ENCODE assay signal across 8 cellular contexts in genomic region chr10:47299989-47300931, GRCh38. TPM values are rescaled to one million over a fixed set of nuclear protein-coding genes. Genes with fewer than 3 reads are reported as not detected.
A peak's percentile ranks its signal among the peaks of the same experiment; 100 is the strongest.
DNase-seq lines count a peak whose midpoint lies in the region; ATAC-seq and TF ChIP-seq lines count a peak whose summit lies in the region.

TSS of gene GDF10 (plus strand) at chr10:47300197. CDS start at chr10:47300652, 455 bp downstream.

- H3K4me1 ChIP-seq in GM23338 (ENCODE audit: insufficient read depth) (peaks cover 4% of the 10 kb centered on the region; the same call in 1 of the 2 replicates), hepatocyte (ENCODE audit: insufficient read depth) (peaks cover 8% of the 10 kb centered on the region), smooth muscle cell (ENCODE audit: low read depth) (peaks cover 22% of the 10 kb centered on the region)

- no peak for TF ChIP-seq POLR2A in GM18505 (IDR thresholded peaks at IDR 0.05; ENCODE audit: borderline replicate concordance, extremely low read depth, insufficient read depth, insufficient read length)

- H3K79me2 ChIP-seq in GM23338 (replicated peaks; ENCODE audit: insufficient read depth) = no peaks in the 10 kb centered on the region
- H3K79me2 ChIP-seq in hepatocyte = no peaks in the 10 kb centered on the region
- no peaks in the 10 kb centered on the region for H3K79me2 ChIP-seq in smooth muscle cell (ENCODE audit: low read depth)

- H4K20me1 ChIP-seq in GM23338 (replicated peaks; ENCODE audit: insufficient read depth) = no peaks in the 10 kb centered on the region
- H4K20me1 ChIP-seq in hepatocyte (ENCODE audit: insufficient read depth, poor library complexity, severe bottlenecking) = no peaks in the 10 kb centered on the region
- no peaks in the 10 kb centered on the region for H4K20me1 ChIP-seq in smooth muscle cell (ENCODE audit: low read depth)

- H3K4me2 ChIP-seq in GM23338 (peak within 1 kb of the TSS; percentile 86), hepatocyte (peak within 1 kb of the TSS; percentile 97), smooth muscle cell (peak within 1 kb of the TSS; percentile 94)

- H3K4me3 ChIP-seq in GM23338 (peak within 1 kb of the TSS; percentile 69), hepatocyte (peak within 1 kb of the TSS; percentile 49), smooth muscle cell (peak within 1 kb of the TSS; percentile 58)

- H3K36me3 ChIP-seq in GM23338 (ENCODE audit: insufficient read depth) (no peaks in the 10 kb centered on the region), hepatocyte (replicated peaks; ENCODE audit: insufficient read depth, low read depth) (no peaks in the 10 kb centered on the region), smooth muscle cell (ENCODE audit: low read depth) (no peaks in the 10 kb centered on the region)

- H3K9ac ChIP-seq in smooth muscle cell (ENCODE audit: low read depth) = no peak within 1 kb of the TSS

- no peaks in the 10 kb centered on the region for H3K36me3 Mint-ChIP-seq in GM23338 (ENCODE audit: low read depth)
- no peaks in the 10 kb centered on the region for H3K36me3 Mint-ChIP-seq in activated T-cell treated with anti-CD3 and anti-CD28 coated beads, Interleukin-2, amount 50 U/mL, for 4 hours (ENCODE audit: insufficient read depth)

- H3K27me3 ChIP-seq in GM23338 (ENCODE audit: insufficient read depth) = peaks cover 39% of the 10 kb centered on the region
- H3K27me3 ChIP-seq in hepatocyte = peaks cover 69% of the 10 kb centered on the region
- H3K27me3 ChIP-seq in smooth muscle cell (ENCODE audit: low read depth) = peaks cover 70% of the 10 kb centered on the region

- H3K4me3 Mint-ChIP-seq in GM23338 = peak within 1 kb of the TSS; percentile 72
- peak within 1 kb of the TSS; percentile 59 for H3K4me3 Mint-ChIP-seq in activated T-cell treated with anti-CD3 and anti-CD28 coated beads, Interleukin-2, amount 50 U/mL, for 4 hours

- TF ChIP-seq CTCF in GM23338 (conservative IDR thresholded peaks at IDR 0.05; ENCODE audit: low read depth in 2 of 2) (peak in 1 of 2 experiments; percentile 17; a peak in 1 of 4 replicates), hepatocyte (IDR thresholded peaks at IDR 0.05; ENCODE audit: poor library complexity) (peak; percentile 22), smooth muscle cell (IDR thresholded peaks at IDR 0.05; ENCODE audit: borderline replicate concordance, insufficient read depth, poor library complexity, severe bottlenecking) (peak; percentile 30)

- H3K9me3 ChIP-seq in hepatocyte (ENCODE audit: low read depth) (no peaks in the 10 kb centered on the region), smooth muscle cell (replicated peaks; ENCODE audit: low read depth) (no peaks in the 10 kb centered on the region)

- H3K27ac ChIP-seq in GM23338 (ENCODE audit: low read depth) (no peak within 1 kb of the TSS), hepatocyte (no peak within 1 kb of the TSS), smooth muscle cell (ENCODE audit: low read depth) (no peak within 1 kb of the TSS)

- H3K9me2 ChIP-seq in GM23338 (ENCODE audit: insufficient read depth) (no peaks in the 10 kb centered on the region), hepatocyte (replicated peaks; ENCODE audit: insufficient read depth) (no peaks in the 10 kb centered on the region)

- H3K27ac Mint-ChIP-seq in GM23338 = no peak within 1 kb of the TSS

- H3K4me1 Mint-ChIP-seq in GM23338 = peaks cover 27% of the 10 kb centered on the region
- H3K4me1 Mint-ChIP-seq in activated T-cell treated with anti-CD3 and anti-CD28 coated beads, Interleukin-2, amount 50 U/mL, for 4 hours (ENCODE audit: low read depth) = peaks cover 9% of the 10 kb centered on the region

- DNase-seq in GM23338 (ENCODE audit: low spot score) (peak; percentile 66), hepatocyte (ENCODE audit: low spot score) (peak; percentile 47), smooth muscle cell (lab: John Stamatoyannopoulos, UW; ENCODE audit: unreplicated experiment) (no peak), NAMALWA (ENCODE audit: low spot score) (no peak), NCI-H1694 treated with DMSO at 0.1 percent for 48 hours (lab: John Stamatoyannopoulos, UW) (no peak)
- DNase-seq in activated T-cell treated with anti-CD3 and anti-CD28 coated beads, Interleukin-2, amount 50 U/mL, for 4 hours = peak; percentile 30

- WGBS in hepatocyte (ENCODE audit: low lambda C conversion rate, missing lambda C conversion rate) = 3% methylated on average over 75 of the region's 115 CpGs
- 5% methylated on average over 98 of the region's 115 CpGs for WGBS in smooth muscle cell (ENCODE audit: low lambda C conversion rate)

- ATAC-seq in GM23338 (peak; percentile 74), HG03139 (IDR thresholded peaks at IDR 0.05; ENCODE audit: unreplicated experiment) (no peak), GM18505 (IDR thresholded peaks at IDR 0.05; ENCODE audit: unreplicated experiment) (no peak)
- ATAC-seq in activated T-cell treated with anti-CD3 and anti-CD28 coated beads, Interleukin-2, amount 50 U/mL, for 4 hours = peak; percentile 67 to 70

- H2AFZ ChIP-seq in GM23338 (peak within 1 kb of the TSS; percentile 84), hepatocyte (peak within 1 kb of the TSS; percentile 16), smooth muscle cell (ENCODE audit: low read depth) (no peak within 1 kb of the TSS)

- no peaks in the 10 kb centered on the region for H3K9me3 Mint-ChIP-seq in GM23338
- H3K9me3 Mint-ChIP-seq in activated T-cell treated with anti-CD3 and anti-CD28 coated beads, Interleukin-2, amount 50 U/mL, for 4 hours = no peaks in the 10 kb centered on the region

- peaks cover 39% of the 10 kb centered on the region for H3K27me3 Mint-ChIP-seq in GM23338 (ENCODE audit: insufficient read depth, low read depth, poor library complexity)
- H3K27me3 Mint-ChIP-seq in activated T-cell treated with anti-CD3 and anti-CD28 coated beads, Interleukin-2, amount 50 U/mL, for 4 hours (ENCODE audit: low read depth) = peaks cover 10% of the 10 kb centered on the region

- H3F3A ChIP-seq in GM23338 (replicated peaks; ENCODE audit: low read depth) (no peaks in the 10 kb centered on the region), smooth muscle cell (ENCODE audit: low read depth) (no peaks in the 10 kb centered on the region)

TF ChIP-seq in GM23338, 12 proteins besides CTCF, POLR2A, EP300 and RAD21:
- TF ChIP-seq EZH2 (IDR thresholded peaks at IDR 0.05; ENCODE audit: low read depth, unreplicated experiment) (peak; percentile 46), CREB1 (CRISPR knock-in tag; IDR thresholded peaks at IDR 0.05; ENCODE audit: low read depth) (no peak)

RNA-seq across cellular contexts. Expression of gene GDF10, which starts in this region (rescaled TPM):
- total RNA-seq in GM23338 (2014; rRNA removed; shearing (Covaris generic)) = 0.21 and 0.43 TPM in 2 replicates
- not detected in 2 replicates for polyA plus RNA-seq in GM23338 (2016; fragmentation: Nextera tagmentation; extraction: Ambion mirVana)
- total RNA-seq in activated T-cell treated with anti-CD3 and anti-CD28 coated beads, Interleukin-2, amount 50 U/mL, for 4 hours = under 1 TPM; 0.25 to 0.43 (median 0.37) TPM
- total RNA-seq in hepatocyte = 2.3 and 2.5 TPM in 2 replicates
- 3.3 and 5.7 TPM in 2 replicates for polyA plus RNA-seq in hepatocyte
- 0.58 and 1.4 TPM in 2 replicates for total RNA-seq in smooth muscle cell
- 1.2 and 1.5 TPM in 2 replicates for polyA plus RNA-seq in smooth muscle cell

Comparison
In these comparisons a context has a peak if more than half of its experiments do, and no peak if none do; other contexts are left out.
1. Peak in DNase-seq, ATAC-seq, H3K4me3 ChIP-seq and H3K4me2 ChIP-seq in GM23338; RNA of the gene not detected or under 1 TPM.
2. Peak in DNase-seq and ATAC-seq in activated T-cell treated with anti-CD3 and anti-CD28 coated beads, Interleukin-2, amount 50 U/mL, for 4 hours; RNA of the gene not detected or under 1 TPM.